Comparison of ENCODE assay signal across 32 cellular contexts in genomic region chr15:42079401-42079908, GRCh38. TPM values are rescaled to one million over a fixed set of nuclear protein-coding genes. Genes with fewer than 3 reads are reported as not detected.
DNase-seq lines count a peak whose midpoint lies in the region; FAIRE-seq and TF ChIP-seq lines count a peak whose summit lies in the region.
"Had no signal": no experiment of that assay in that cellular context is flagged by ENCODE, and none has a peak within 500 bp of the region (broad histone marks: within the 10 kb centered on the region; RNA-seq: fewer than 3 reads in every experiment).

No MANE protein-coding gene starts in this region.

- H3K4me1 ChIP-seq in H1 (replicated peaks in 1 of 4; ENCODE audit: control insufficient read depth in 3 of 4, insufficient read depth in 4 of 4, low read length in 3 of 4) (peaks cover 3 to 13% (median 11%) of the 10 kb centered on the region in 4 experiments), osteoblast (ENCODE audit: insufficient read depth, low read length) (no peaks in the 10 kb centered on the region), trophoblast cell (ENCODE audit: control insufficient read depth in 1 of 2, insufficient read depth in 2 of 2, low read length in 2 of 2) (no peaks in the 10 kb centered on the region)
- H3K4me1 ChIP-seq: right lobe of liver, uterus had no signal

- H2BK120ac ChIP-seq in H1 (replicated peaks; ENCODE audit: low read depth, low read length) = no peak overlapping the region
- no peak overlapping the region for H2BK120ac ChIP-seq in trophoblast cell (ENCODE audit: insufficient read depth, low read length, poor library complexity)

- H3K56ac ChIP-seq in H1 (replicated peaks; ENCODE audit: insufficient read length, low read depth, low read length) = no peak overlapping the region

- H4K20me1 ChIP-seq in H1 (replicated peaks in 1 of 2; ENCODE audit: control insufficient read depth in 1 of 2, insufficient read depth in 2 of 2, low read length in 2 of 2) (no peaks in the 10 kb centered on the region), osteoblast (ENCODE audit: insufficient read depth, low read length) (no peaks in the 10 kb centered on the region)

- H2AFZ ChIP-seq in H1 (ENCODE audit: low read length) (no peak overlapping the region), osteoblast (ENCODE audit: low read length) (no peak overlapping the region), trophoblast cell (ENCODE audit: insufficient read depth, low read length, poor library complexity) (no peak overlapping the region)

- H2BK12ac ChIP-seq in H1 (ENCODE audit: low read depth, low read length) = 0 out of 2 replicates have a peak overlapping the region, but pooled peaks have one; percentile 14
- no peak overlapping the region for H2BK12ac ChIP-seq in trophoblast cell (ENCODE audit: low read length)

- DNase-seq in DMS53 treated with DMSO at 0.1 percent for 48 hours (lab: John Stamatoyannopoulos, UW; ENCODE audit: unreplicated experiment) (peak; percentile 8), H7 (peak; percentile 54), H1 (ENCODE audit: low read depth in 1 of 2, low spot score in 2 of 2) (peak in 1 of 2 experiments; percentile 57), osteoblast (ENCODE audit: insufficient read length, low spot score, missing footprints) (no peak), DMS 273 (lab: John Stamatoyannopoulos, UW; ENCODE audit: unreplicated experiment) (no peak), trophoblast cell (no peak), GM19238 (ENCODE audit: insufficient read length, low spot score) (no peak)
- DNase-seq: activated CD4-positive, alpha-beta T cell treated with anti-CD3 and anti-CD28 coated beads for 1 hour; activated CD8-positive, alpha-beta T cell treated with anti-CD3 and anti-CD28 coated beads, Interleukin-2, amount 10 ng/mL, durations not matched to agents 7 days and 5 days; activated naive CD4-positive, alpha-beta T cell treated with anti-CD3 and anti-CD28 coated beads, Interleukin-2, amount 10 ng/mL, durations not matched to agents 7 days and 5 days; activated T-cell treated with anti-CD3 and anti-CD28 coated beads, Interleukin-2, amount 50 U/mL, for 4 hours; DMS 273 treated with DMSO at 0.1 percent for 48 hours; effector CD8-positive, alpha-beta T cell; heart right ventricle; kidney glomerular epithelial cell; MM.1S; NCI-H1417; NCI-H2081; NCI-H446 treated with DMSO at 0.1 percent for 48 hours; right lobe of liver; SK-N-SH; stimulated activated CD4-positive, alpha-beta T cell treated with anti-CD3 and anti-CD28 coated beads, Interleukin-4, amount 100 ng/mL, for 4 hours; stimulated activated naive B cell treated with anti-CD40 and anti-IgM and Interleukin-4, amounts not matched to agents 10 μg/mL and 1 μg/mL and 100 μg/mL, for 72 hours; T-helper 2 cell; uterus had no signal

- H3K4me2 ChIP-seq in H1 (ENCODE audit: insufficient read depth in 1 of 2, low read depth in 2 of 2, low read length in 2 of 2) = peak overlapping the region in 1 of 2 experiments; percentile 62; a peak in 1 of 4 replicates
- peak overlapping the region; percentile 51 for H3K4me2 ChIP-seq in osteoblast (ENCODE audit: insufficient read depth, low read length)
- no peak overlapping the region for H3K4me2 ChIP-seq in trophoblast cell (ENCODE audit: low read length)
- H3K4me2 ChIP-seq: SK-N-SH had no signal

- no peaks in the 10 kb centered on the region; the same call in 1 of the 2 replicates for H3K23me2 ChIP-seq in H1 (ENCODE audit: low read depth, low read length)

- H3K27ac ChIP-seq in H1 (ENCODE audit: low read depth, low read length) (no peak overlapping the region), osteoblast (ENCODE audit: low read depth, low read length) (no peak overlapping the region), trophoblast cell (ENCODE audit: low read depth, low read length) (no peak overlapping the region)
- H3K27ac ChIP-seq: epithelial cell of prostate, heart right ventricle, right lobe of liver, RWPE1, uterus had no signal

- H3K9me3 ChIP-seq in H1 (ENCODE audit: insufficient read depth in 2 of 2, low read depth in 1 of 2, low read length in 1 of 2) = no peaks in the 10 kb centered on the region
- H3K9me3 ChIP-seq in osteoblast (ENCODE audit: low read depth, low read length) = no peaks in the 10 kb centered on the region
- peaks cover 2% of the 10 kb centered on the region for H3K9me3 ChIP-seq in trophoblast cell (ENCODE audit: insufficient read depth, low read depth, low read length)
- H3K9me3 ChIP-seq: heart right ventricle, right lobe of liver, SK-N-SH, uterus had no signal

- H4K8ac ChIP-seq in H1 (ENCODE audit: extremely low read depth, insufficient read depth, low read length) = no peak overlapping the region; the same call in 1 of the 2 replicates
- H4K8ac ChIP-seq in trophoblast cell (ENCODE audit: low read depth, low read length) = no peak overlapping the region

- H3K4ac ChIP-seq in H1 (replicated peaks; ENCODE audit: insufficient read length, low read depth, low read length) (peak overlapping the region; percentile 35), trophoblast cell (ENCODE audit: low read depth, low read length) (no peak overlapping the region)

- H4K12ac ChIP-seq in trophoblast cell (ENCODE audit: low read depth, low read length) = no peak overlapping the region

- H3K18ac ChIP-seq in H1 (ENCODE audit: extremely low read depth, low read length) = 0 out of 2 replicates have a peak overlapping the region, but pooled peaks have one; percentile 63
- H3K18ac ChIP-seq in trophoblast cell (ENCODE audit: low read length) = no peak overlapping the region

- WGBS in H1 (ENCODE audit: extremely low coverage in 1 of 2, insufficient coverage in 1 of 2, insufficient read length in 1 of 2, insufficient replicate concordance in 2 of 2, low coverage in 1 of 2, low lambda C conversion rate in 2 of 2, missing lambda C conversion rate in 1 of 2), 2 experiments = 79% methylated on average over 31 of the region's 31 CpGs; no CpG with 5 or more reads in 1 of the 2 experiments
- WGBS in trophoblast cell (ENCODE audit: extremely low coverage, insufficient coverage, insufficient read length) = no CpG with 5 or more reads among the region's 31 CpGs

- TF ChIP-seq CTCF in H1 (IDR thresholded peaks at IDR 0.05; ENCODE audit: control extremely low read depth in 1 of 3, insufficient read depth in 1 of 3, low read depth in 1 of 3, low read length in 3 of 3) = no peak
- TF ChIP-seq CTCF in osteoblast (IDR thresholded peaks at IDR 0.05; ENCODE audit: extremely low read depth, low read depth, low read length) = peak; percentile 5

- H3K36me3 ChIP-seq in H7 (replicated peaks; ENCODE audit: control insufficient read depth, insufficient read depth, low read length) = no peaks in the 10 kb centered on the region
- no peaks in the 10 kb centered on the region for H3K36me3 ChIP-seq in H1 (ENCODE audit: control insufficient read depth in 2 of 4, insufficient read depth in 4 of 4, low read length in 3 of 4)
- H3K36me3 ChIP-seq in osteoblast (ENCODE audit: insufficient read depth, low read length) = no peaks in the 10 kb centered on the region
- no peaks in the 10 kb centered on the region for H3K36me3 ChIP-seq in trophoblast cell (ENCODE audit: control insufficient read depth in 1 of 2, insufficient read depth in 2 of 2, low read length in 2 of 2)
- H3K36me3 ChIP-seq: heart right ventricle, right lobe of liver, uterus had no signal

- H3K27me3 ChIP-seq in H7 (ENCODE audit: control insufficient read depth, insufficient read depth, low read length) (no peaks in the 10 kb centered on the region), H1 (replicated peaks in 1 of 4; ENCODE audit: control insufficient read depth in 3 of 4, extremely low read depth in 1 of 4, insufficient read depth in 3 of 4, low read length in 3 of 4) (no peaks in the 10 kb centered on the region), osteoblast (ENCODE audit: insufficient read depth, low read length) (peaks cover 54% of the 10 kb centered on the region), trophoblast cell (ENCODE audit: insufficient read depth, low read length) (no peaks in the 10 kb centered on the region)
- H3K27me3 ChIP-seq: right lobe of liver, uterus had no signal

- POLR2A ChIA-PET in H1 (lab: Charles Lee; ENCODE audit: partially characterized antibody) = interaction anchor here (1.1 to 2.3 kb wide), 3 partner anchors 9 to 53 kb away, joined by 3 to 6 read pairs (median 5); no protein-coding TSS in a partner anchor

- no peak overlapping the region; the same call in 1 of the 2 replicates for H2BK15ac ChIP-seq in H1 (ENCODE audit: low read length)

- H3K79me2 ChIP-seq in H1 (ENCODE audit: control insufficient read depth in 1 of 2, insufficient read depth in 2 of 2, low read length in 2 of 2) (no peaks in the 10 kb centered on the region), osteoblast (ENCODE audit: insufficient read depth, low read length) (no peaks in the 10 kb centered on the region), trophoblast cell (ENCODE audit: control insufficient read depth, insufficient read depth, low read length, poor library complexity) (no peaks in the 10 kb centered on the region)

- no peak for FAIRE-seq in H1 (lab: Jason Lieb, UNC)

- TF ChIP-seq RAD21 in H1 (IDR thresholded peaks at IDR 0.05 in 1 of 2, conservative IDR thresholded peaks at IDR 0.05 in 1 of 2; ENCODE audit: low read depth in 2 of 2, low read length in 2 of 2) = no peak

- no peak overlapping the region for H3K4me3 ChIP-seq in H7 (ENCODE audit: insufficient read depth, low read depth, low read length)
- H3K4me3 ChIP-seq in H1 (ENCODE audit: extremely low read depth in 1 of 4, insufficient read depth in 2 of 4, low read depth in 3 of 4, low read length in 4 of 4) = no peak overlapping the region
- no peak overlapping the region for H3K4me3 ChIP-seq in osteoblast (ENCODE audit: insufficient read depth, low read length)
- no peak overlapping the region for H3K4me3 ChIP-seq in trophoblast cell (ENCODE audit: low read depth, low read length)
- H3K4me3 ChIP-seq: heart right ventricle, right lobe of liver, uterus had no signal

- no peak for TF ChIP-seq EP300 in H1 (IDR thresholded peaks at IDR 0.05; ENCODE audit: borderline replicate concordance in 1 of 2, low read depth in 2 of 2, low read length in 2 of 2)

- no peak overlapping the region for H2BK20ac ChIP-seq in H1 (ENCODE audit: low read length)

- H2BK5ac ChIP-seq in H1 (ENCODE audit: low read depth, low read length) (no peak overlapping the region; the same call in 1 of the 2 replicates), trophoblast cell (ENCODE audit: low read depth, low read length, poor library complexity) (no peak overlapping the region)

- H3K9ac ChIP-seq in H1 (replicated peaks in 1 of 4; ENCODE audit: extremely low read depth in 1 of 4, low read depth in 3 of 4, low read length in 3 of 4) (no peak overlapping the region), trophoblast cell (ENCODE audit: low read length) (no peak overlapping the region)
- H3K9ac ChIP-seq: SK-N-SH had no signal

- CTCF ChIA-PET in H1 (lab: Charles Lee; ENCODE audit: partially characterized antibody) = interaction anchor here (1.1 to 14.0 kb wide), 9 partner anchors 13 to 412 kb away, joined by 3 to 425 read pairs (median 28); partner anchors contain the start of genes PLA2G4D and ZNF106

- H2AK5ac ChIP-seq in H1 (ENCODE audit: low read depth, low read length) (no peak overlapping the region), trophoblast cell (ENCODE audit: low read length) (no peak overlapping the region)

- no peak for TF ChIP-seq POLR2A in H1 (IDR thresholded peaks at IDR 0.05; ENCODE audit: control extremely low read depth in 1 of 2, low read depth in 2 of 2, low read length in 2 of 2)

- H3K23ac ChIP-seq in H1 (ENCODE audit: insufficient read length) (no peak overlapping the region), trophoblast cell (ENCODE audit: low read length) (no peak overlapping the region)

- H4K5ac ChIP-seq in H1 (ENCODE audit: insufficient read length, low read depth, low read length) = no peak overlapping the region

- no peak overlapping the region for H3K14ac ChIP-seq in H1 (ENCODE audit: insufficient read length)
- no peak overlapping the region for H3K14ac ChIP-seq in trophoblast cell (ENCODE audit: low read length)

- H3K79me1 ChIP-seq in H1 (ENCODE audit: low read depth, low read length) (no peaks in the 10 kb centered on the region), trophoblast cell (ENCODE audit: low read length) (no peaks in the 10 kb centered on the region)

- H4K91ac ChIP-seq in H1 (replicated peaks; ENCODE audit: insufficient read length, low read length) (peak overlapping the region; percentile 55), trophoblast cell (ENCODE audit: low read depth, low read length) (no peak overlapping the region)

RNA-seq across cellular contexts. Expression of gene PLA2G4D, which starts 14.9 kb away (rescaled TPM):
- 0.11 and 0.17 TPM in 2 replicates for total RNA-seq in H7 (2014; rRNA removed; shearing (Covaris generic))
- total RNA-seq in H1 (2021; fragmentation: NEBNext Ultra II Directional; extraction: Animal tissue kit (Norgen Biotek cat#: 25700)) = 0.07 and 0.33 TPM in 2 replicates
- 0.18 and 0.20 TPM in 2 replicates for polyA plus RNA-seq in H1 (2011; rRNA removed)
- polyA plus RNA-seq in H1 (2011; cell fraction: cytosol; rRNA removed) = 0.14 TPM
- 0.67 TPM for polyA plus RNA-seq in H1 (2011; cell fraction: nucleus; rRNA removed)
- 0.06 to 0.13 TPM (median 0.09 TPM) in 3 of 4 replicates, not detected in the other for polyA plus RNA-seq in H1 (2012, experiment 1 of 2)
- polyA plus RNA-seq in H1 (2012, experiment 2 of 2) = 0.09 TPM
- 0.10 TPM for polyA plus RNA-seq in H1 (2013, experiment 1 of 2)
- polyA plus RNA-seq in H1 (2013, experiment 2 of 2) = 0.06 TPM
- polyA minus RNA-seq in H1 (2011; rRNA and poly(A)+ RNA removed) = 0.22 TPM in 1 of 2 replicates, not detected in the other
- not detected for polyA minus RNA-seq in H1 (2011; cell fraction: cytosol; rRNA and poly(A)+ RNA removed)
- polyA minus RNA-seq in H1 (2011; cell fraction: nucleus; rRNA and poly(A)+ RNA removed) = 0.30 TPM
- total RNA-seq in osteoblast = not detected in 2 replicates
- not detected in 2 replicates for polyA plus RNA-seq in trophoblast cell (2013)
- total RNA-seq: activated CD8-positive, alpha-beta T cell treated with anti-CD3 and anti-CD28 coated beads, Interleukin-2, amount 10 ng/mL, durations not matched to agents 7 days and 5 days; activated T-cell treated with anti-CD3 and anti-CD28 coated beads, Interleukin-2, amount 50 U/mL, for 4 hours; H4; heart right ventricle; lung microvascular endothelial cell; posterior vena cava; right lobe of liver; temporal lobe had no signal
- polyA plus RNA-seq: heart right ventricle, neural cell, SK-N-SH had no signal

RNA-seq across cellular contexts. Expression of gene PLA2G4E, which starts 58.6 kb away (rescaled TPM):
- not detected in 2 replicates for total RNA-seq in H7 (2014; rRNA removed; shearing (Covaris generic))
- not detected in 2 replicates for total RNA-seq in H1 (2021; fragmentation: NEBNext Ultra II Directional; extraction: Animal tissue kit (Norgen Biotek cat#: 25700))
- polyA plus RNA-seq in H1 (2011; rRNA removed) = 0.03 TPM in 2 replicates
- polyA plus RNA-seq in H1 (2011; cell fraction: cytosol; rRNA removed) = not detected
- polyA plus RNA-seq in H1 (2011; cell fraction: nucleus; rRNA removed) = 0.04 TPM
- not detected in 4 replicates for polyA plus RNA-seq in H1 (2012, experiment 1 of 2)
- polyA plus RNA-seq in H1 (2012, experiment 2 of 2) = not detected
- polyA plus RNA-seq in H1 (2013, experiment 1 of 2) = not detected
- polyA plus RNA-seq in H1 (2013, experiment 2 of 2) = 0.04 TPM
- polyA minus RNA-seq in H1 (2011; rRNA and poly(A)+ RNA removed) = not detected in 2 replicates
- not detected for polyA minus RNA-seq in H1 (2011; cell fraction: cytosol; rRNA and poly(A)+ RNA removed)
- not detected for polyA minus RNA-seq in H1 (2011; cell fraction: nucleus; rRNA and poly(A)+ RNA removed)
- total RNA-seq in osteoblast = not detected in 2 replicates
- polyA plus RNA-seq in trophoblast cell (2013) = not detected in 2 replicates
- total RNA-seq: activated CD8-positive, alpha-beta T cell treated with anti-CD3 and anti-CD28 coated beads, Interleukin-2, amount 10 ng/mL, durations not matched to agents 7 days and 5 days; activated T-cell treated with anti-CD3 and anti-CD28 coated beads, Interleukin-2, amount 50 U/mL, for 4 hours; H4; lung microvascular endothelial cell; posterior vena cava; right lobe of liver; temporal lobe; uterus had no signal
- polyA plus RNA-seq: neural cell, SK-N-SH had no signal

Comparison
In these comparisons a context has a peak if more than half of its experiments do, and no peak if none do; other contexts are left out.
1. DNase-seq: peak in DMS53 treated with DMSO at 0.1 percent for 48 hours (single experiment) and H7 (single experiment); none in osteoblast (single experiment), DMS 273 (single experiment), trophoblast cell (0 of 2) and GM19238 (single experiment).